17 cellular contexts compared by ENCODE assay signal in genomic region chr11:1177020-1177770, GRCh38. TPM values are rescaled to one million over a fixed set of nuclear protein-coding genes. Genes with fewer than 3 reads are reported as not detected.
A peak's percentile ranks its signal among the peaks of the same experiment; 100 is the strongest.
DNase-seq lines count a peak whose midpoint lies in the region; ATAC-seq and TF ChIP-seq lines count a peak whose summit lies in the region.
"Had no signal": no experiment of that assay in that cellular context is flagged by ENCODE, and none has a peak within 500 bp of the region (broad histone marks: within the 10 kb centered on the region; RNA-seq: fewer than 3 reads in every experiment).

No MANE protein-coding gene starts in this region.

- intact Hi-C loops in Right ventricle myocardium superior (cut with DNase I), result no loop called here
- intact Hi-C loops in heart right ventricle (cut with DNase I), result no loop called here
- intact Hi-C loops in left ventricle myocardium superior (cut with micrococcal nuclease), result no loop called here
- intact Hi-C loops in posterior vena cava (cut with DNase I), result no loop called here

- no peak overlapping the region for H3K27ac ChIP-seq in heart right ventricle
- H3K27ac ChIP-seq: BLaER1 treated with 17β-estradiol and CSF1 and Interleukin-3, amounts not matched to agents 10 nM and 100 nM had no signal

- DNase-seq in Right ventricle myocardium superior (peak; percentile 36), heart right ventricle (no peak), GM06990 (ENCODE audit: extremely low read depth, insufficient read length) (peak; percentile 3), left ventricle myocardium superior (peak; percentile 16), posterior vena cava (ENCODE audit: low spot score) (peak; percentile 74), 8988T (no peak)
- DNase-seq in stimulated activated naive CD8-positive, alpha-beta T cell treated with anti-CD3 and anti-CD28 coated beads, Interleukin-15, Interleukin-2, amounts not matched to agents 100 U/mL and 50 U/mL, for 24 hours, result no peak
- DNase-seq: ACHN; Calu3; CD4-positive, alpha-beta T cell; DMS 273 treated with DMSO at 0.1 percent for 48 hours; H7 had no signal

- TF ChIP-seq CTCF in heart right ventricle (IDR thresholded peaks at IDR 0.05), result no peak
- no peak for TF ChIP-seq CTCF in GM06990 (IDR thresholded peaks at IDR 0.05; ENCODE audit: insufficient read depth, low read length, poor library complexity, severe bottlenecking)

- no peaks in the 10 kb centered on the region for H3K4me1 ChIP-seq in heart right ventricle

- H3K4me3 ChIP-seq in heart right ventricle, result no peak overlapping the region
- no peak overlapping the region for H3K4me3 ChIP-seq in GM06990 (replicated peaks; ENCODE audit: low read depth, low read length)
- H3K4me3 ChIP-seq: BLaER1 treated with 17β-estradiol and CSF1 and Interleukin-3, amounts not matched to agents 10 nM and 100 nM; GM12878; GM23338 had no signal

- H3K36me3 ChIP-seq in heart right ventricle, result no peaks in the 10 kb centered on the region
- no peaks in the 10 kb centered on the region for H3K36me3 ChIP-seq in GM06990 (ENCODE audit: control insufficient read depth, insufficient read depth, low read length)
- H3K36me3 ChIP-seq: BLaER1 treated with 17β-estradiol and CSF1 and Interleukin-3, amounts not matched to agents 10 nM and 100 nM had no signal

- 86% methylated on average over 34 of the region's 34 CpGs for WGBS in heart right ventricle, 2 donors

- H3K27me3 ChIP-seq in heart right ventricle (peaks cover 0 to 24% (median 5%) of the 10 kb centered on the region in 7 donors), GM06990 (replicated peaks; ENCODE audit: control insufficient read depth, insufficient read depth, low read length) (no peaks in the 10 kb centered on the region)
- H3K27me3 ChIP-seq: BLaER1 treated with 17β-estradiol and CSF1 and Interleukin-3, amounts not matched to agents 10 nM and 100 nM had no signal

- H3K9me3 ChIP-seq in heart right ventricle, result no peaks in the 10 kb centered on the region

- ATAC-seq in Right ventricle myocardium superior (ENCODE audit: poor library complexity) (no peak), heart right ventricle (no peak), left ventricle myocardium superior (no peak)
- no peak for ATAC-seq in stimulated activated naive CD8-positive, alpha-beta T cell treated with anti-CD3 and anti-CD28 coated beads, Interleukin-15, Interleukin-2, amounts not matched to agents 100 U/mL and 50 U/mL, for 24 hours
- ATAC-seq: GM12878, GM23338 had no signal

RNA-seq across cellular contexts. Expression of gene MUC5AC, which starts 19.4 kb away (rescaled TPM):
- total RNA-seq in Right ventricle myocardium superior (not detected), heart right ventricle (not detected), left ventricle myocardium superior (not detected), posterior vena cava (not detected)
- polyA plus RNA-seq in heart right ventricle, result not detected
- total RNA-seq: A172; CD4-positive, alpha-beta T cell; Daoy; GM12878; GM23338; H7 had no signal
- polyA plus RNA-seq: GM23338 had no signal

RNA-seq across cellular contexts. Expression of gene MUC5B, which starts 45.7 kb away (rescaled TPM):
- total RNA-seq in Right ventricle myocardium superior (not detected), heart right ventricle (not detected), left ventricle myocardium superior (not detected), posterior vena cava (under 1 TPM in 1 of 2 donors, not detected in 1; 0.69 TPM)
- not detected for polyA plus RNA-seq in heart right ventricle
- total RNA-seq: A172; CD4-positive, alpha-beta T cell; Daoy had no signal
- polyA plus RNA-seq: GM12878 had no signal

Comparison
In these comparisons a context has a peak if more than half of its experiments do, and no peak if none do; other contexts are left out.
1. DNase-seq: peak in Right ventricle myocardium superior (single experiment), GM06990 (single experiment), left ventricle myocardium superior (single experiment) and posterior vena cava (single experiment); none in heart right ventricle (0 of 2), stimulated activated naive CD8-positive, alpha-beta T cell treated with anti-CD3 and anti-CD28 coated beads, Interleukin-15, Interleukin-2, amounts not matched to agents 100 U/mL and 50 U/mL, for 24 hours (single experiment) and 8988T (single experiment).